1 cellular context compared by ENCODE assay signal in the genomic region with DNA sequence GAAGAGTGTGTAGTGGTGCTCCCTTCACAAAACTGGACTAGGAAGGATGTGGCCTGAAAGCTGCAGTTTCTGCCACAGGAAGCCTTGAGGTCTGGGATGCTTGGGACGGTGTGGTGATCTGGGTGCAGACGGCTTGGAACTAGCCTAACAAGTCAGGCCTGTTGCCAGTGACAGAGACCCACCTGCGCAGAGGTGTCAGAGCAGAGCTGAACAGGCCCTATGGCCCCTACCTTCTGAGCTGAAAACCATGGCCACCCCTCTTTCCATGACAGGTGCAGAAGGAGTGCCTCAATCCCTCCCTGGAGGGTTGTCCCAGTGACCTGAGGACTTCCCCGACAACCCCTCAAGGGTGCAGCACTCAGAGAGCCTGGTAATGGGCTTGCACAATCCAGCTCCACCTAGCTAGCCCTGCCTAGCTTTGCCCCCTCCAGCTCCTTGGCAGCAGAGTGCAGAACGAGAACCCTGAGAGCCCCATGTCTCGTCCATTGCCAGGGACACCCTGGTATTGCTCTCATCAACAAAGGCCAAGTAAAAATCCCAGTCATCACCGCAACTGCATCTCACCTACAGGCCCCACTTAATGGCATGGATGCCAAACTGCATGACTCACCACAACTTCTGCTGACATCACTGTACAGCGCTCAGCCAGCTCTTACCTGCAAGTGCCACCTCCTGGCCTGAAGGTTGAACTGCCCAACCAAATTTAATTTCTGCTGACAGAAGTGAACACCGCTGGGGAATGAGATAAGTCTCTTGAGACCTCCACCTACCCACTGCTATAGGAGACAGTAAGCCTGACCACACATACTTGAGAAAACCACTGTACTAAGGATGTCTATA.
TF ChIP-seq lines count a peak whose summit lies in the region.

No MANE protein-coding gene starts in this region.

TF ChIP-seq in GM12878, 131 proteins besides CTCF, POLR2A, EP300 and RAD21 (continued from another document):
- TF ChIP-seq BCL11A (IDR thresholded peaks at IDR 0.05; ENCODE audit: low read depth, low read length) = no peak
